In genomic region chr4:177667687-177668086, GRCh38 we compare ENCODE assay signal across 16 cellular contexts.
DNase-seq lines count a peak whose midpoint lies in the region; ATAC-seq and TF ChIP-seq lines count a peak whose summit lies in the region.
"Had no signal": no experiment of that assay in that cellular context is flagged by ENCODE, and none has a peak within 500 bp of the region (broad histone marks: within the 10 kb centered on the region; RNA-seq: fewer than 3 reads in every experiment).

No MANE protein-coding gene starts in this region.

- H3K4me3 ChIP-seq in BE2C (ENCODE audit: low read depth, low read length) (no peak overlapping the region), fibroblast of villous mesenchyme (ENCODE audit: low read depth, low read length) (no peak overlapping the region), dorsolateral prefrontal cortex (no peak overlapping the region)
- H3K4me3 ChIP-seq: BLaER1, body of pancreas had no signal

- H3K4me3 Mint-ChIP-seq in activated CD4-positive, alpha-beta T cell treated with anti-CD3 and anti-CD28 coated beads for 36 hours: no peak overlapping the region
- H3K4me3 Mint-ChIP-seq: activated T-cell treated with anti-CD3 and anti-CD28 coated beads, Interleukin-2, amount 50 U/mL, for 72 hours; stimulated activated naive CD8-positive, alpha-beta T cell treated with anti-CD3 and anti-CD28 coated beads, Interleukin-15, Interleukin-2, amounts not matched to agents 100 ng/mL and 50 ng/mL, for 24 hours had no signal

- H3K27me3 ChIP-seq in BE2C: no peaks in the 10 kb centered on the region
- H3K27me3 ChIP-seq in dorsolateral prefrontal cortex: no peaks in the 10 kb centered on the region
- H3K27me3 ChIP-seq: BLaER1, body of pancreas had no signal

- no peaks in the 10 kb centered on the region for H3K4me1 ChIP-seq in BE2C
- H3K4me1 ChIP-seq: BLaER1, body of pancreas had no signal

- DNase-seq in BE2C (no peak), RPMI7951 (ENCODE audit: low read depth) (peak; percentile 5), fibroblast of villous mesenchyme (ENCODE audit: low read depth) (no peak), NCI-H146 treated with DMSO at 0.1 percent for 48 hours (lab: John Stamatoyannopoulos, UW; ENCODE audit: unreplicated experiment) (no peak), dorsolateral prefrontal cortex (no peak), COLO668 (lab: John Stamatoyannopoulos, UW; ENCODE audit: unreplicated experiment) (no peak)
- no peak for DNase-seq in activated CD4-positive, alpha-beta T cell treated with anti-CD3 and anti-CD28 coated beads for 36 hours
- DNase-seq: activated T-cell treated with anti-CD3 and anti-CD28 coated beads, Interleukin-2, amount 50 U/mL, for 72 hours; body of pancreas; hippocampal formation; NCI-H1105 treated with DMSO at 0.1 percent for 48 hours; NCI-H510A; stimulated activated CD4-positive, alpha-beta T cell treated with anti-CD3 and anti-CD28 coated beads, Interleukin-4, amount 100 ng/mL, for 1 hour had no signal

- H3K36me3 Mint-ChIP-seq in activated CD4-positive, alpha-beta T cell treated with anti-CD3 and anti-CD28 coated beads for 36 hours (ENCODE audit: low read depth): no peaks in the 10 kb centered on the region

- H3K4me1 Mint-ChIP-seq in activated CD4-positive, alpha-beta T cell treated with anti-CD3 and anti-CD28 coated beads for 36 hours: peaks cover 4% of the 10 kb centered on the region

- CTCF ChIA-PET in activated CD4-positive, alpha-beta T cell treated with anti-CD3 and anti-CD28 coated beads for 36 hours (lab: Charles Lee): interaction anchor here (1.0 kb wide), 1 partner anchor 62 kb away, joined by 3 read pairs; no protein-coding TSS in a partner anchor

- no peaks in the 10 kb centered on the region for H3K9me3 Mint-ChIP-seq in activated CD4-positive, alpha-beta T cell treated with anti-CD3 and anti-CD28 coated beads for 36 hours (ENCODE audit: low read depth)
- H3K9me3 Mint-ChIP-seq: activated T-cell treated with anti-CD3 and anti-CD28 coated beads, Interleukin-2, amount 50 U/mL, for 72 hours had no signal

- no peak overlapping the region for H3K27ac Mint-ChIP-seq in activated CD4-positive, alpha-beta T cell treated with anti-CD3 and anti-CD28 coated beads for 36 hours
- H3K27ac Mint-ChIP-seq: activated T-cell treated with anti-CD3 and anti-CD28 coated beads, Interleukin-2, amount 50 U/mL, for 72 hours; stimulated activated naive CD8-positive, alpha-beta T cell treated with anti-CD3 and anti-CD28 coated beads, Interleukin-15, Interleukin-2, amounts not matched to agents 100 ng/mL and 50 ng/mL, for 24 hours had no signal

- TF ChIP-seq CTCF in BE2C (IDR thresholded peaks at IDR 0.05; ENCODE audit: low read depth, low read length) (peak; percentile 37), fibroblast of villous mesenchyme (IDR thresholded peaks at IDR 0.05; ENCODE audit: insufficient read depth, low read depth, low read length) (peak; percentile 31), dorsolateral prefrontal cortex (IDR thresholded peaks at IDR 0.05 in 54 of 56, conservative IDR thresholded peaks at IDR 0.05 in 2 of 56; ENCODE audit: low read depth in 1 of 56, partially characterized antibody in 56 of 56) (peak in 4 of 56 donors; percentile 10 to 22 (median 14))

- ATAC-seq in GM18868 (IDR thresholded peaks at IDR 0.05; ENCODE audit: unreplicated experiment): peak; percentile 78
- no peak for ATAC-seq in activated CD4-positive, alpha-beta T cell treated with anti-CD3 and anti-CD28 coated beads for 36 hours
- ATAC-seq: activated T-cell treated with anti-CD3 and anti-CD28 coated beads, Interleukin-2, amount 50 U/mL, for 72 hours; body of pancreas had no signal

- intact Hi-C loops in dorsolateral prefrontal cortex (cut with DNase I): no loop called here
- intact Hi-C loops in activated CD4-positive, alpha-beta T cell treated with anti-CD3 and anti-CD28 coated beads for 36 hours (cut with DNase I, micrococcal nuclease): no loop called here

- H3K36me3 ChIP-seq in BE2C: no peaks in the 10 kb centered on the region
- H3K36me3 ChIP-seq: BLaER1 had no signal

- no peaks in the 10 kb centered on the region for H3K27me3 Mint-ChIP-seq in activated CD4-positive, alpha-beta T cell treated with anti-CD3 and anti-CD28 coated beads for 36 hours
- H3K27me3 Mint-ChIP-seq: stimulated activated naive CD8-positive, alpha-beta T cell treated with anti-CD3 and anti-CD28 coated beads, Interleukin-15, Interleukin-2, amounts not matched to agents 100 ng/mL and 50 ng/mL, for 24 hours had no signal

- POLR2A ChIA-PET in activated CD4-positive, alpha-beta T cell treated with anti-CD3 and anti-CD28 coated beads for 36 hours (lab: Charles Lee): no interaction called here

- no peaks in the 10 kb centered on the region for H3K9me3 ChIP-seq in BE2C
- H3K9me3 ChIP-seq: body of pancreas had no signal

- H3K27ac ChIP-seq in dorsolateral prefrontal cortex: no peak overlapping the region
- H3K27ac ChIP-seq: BLaER1, body of pancreas had no signal
